Comparison of ENCODE assay signal across 21 cellular contexts in genomic region chr11:45270946-45271345, GRCh38. TPM values are rescaled to one million over a fixed set of nuclear protein-coding genes. Genes with fewer than 3 reads are reported as not detected.
"Had no signal": no experiment of that assay in that cellular context is flagged by ENCODE, and none has a peak within 500 bp of the region (broad histone marks: within the 10 kb centered on the region; RNA-seq: fewer than 3 reads in every experiment).

No MANE protein-coding gene starts in this region.

- DNase-seq: effector memory CD8-positive, alpha-beta T cell; gastrocnemius medialis; heart right ventricle; immature natural killer cell; mesendoderm; naive thymus-derived CD4-positive, alpha-beta T cell; nephron progenitor cell; psoas muscle; retina; right lobe of liver; spleen; stimulated activated CD4-positive, alpha-beta T cell treated with anti-CD3 and anti-CD28 coated beads, Interleukin-15, amount 100 ng/mL, for 24 hours; stimulated activated CD4-positive, alpha-beta T cell treated with anti-CD3 and anti-CD28 coated beads, Interleukin-1b, Interleukin-23, amount 100 ng/mL, for 48 hours; stimulated activated CD4-positive, alpha-beta T cell treated with anti-CD3 and anti-CD28 coated beads, Interleukin-4, amount 100 ng/mL, for 24 hours; testis; upper lobe of right lung had no signal

- H3K4me3 ChIP-seq: esophagus muscularis mucosa, gastrocnemius medialis, heart right ventricle, psoas muscle, right lobe of liver, spleen, testis, tibial nerve, upper lobe of right lung, vagina had no signal

- H3K9me3 ChIP-seq: esophagus muscularis mucosa, gastrocnemius medialis, heart right ventricle, psoas muscle, right lobe of liver, spleen, testis, tibial nerve, upper lobe of right lung, vagina had no signal

- H3K27ac ChIP-seq: epithelial cell of prostate, esophagus muscularis mucosa, gastrocnemius medialis, heart right ventricle, psoas muscle, right lobe of liver, spleen, testis, tibial nerve, upper lobe of right lung, vagina had no signal

- ATAC-seq: effector memory CD8-positive, alpha-beta T cell; gastrocnemius medialis; heart right ventricle; naive thymus-derived CD4-positive, alpha-beta T cell; psoas muscle; stimulated activated memory B cell treated with anti-CD40 and anti-IgM and Interleukin-4, amounts not matched to agents 10 μg/mL and 1 μg/mL and 100 μg/mL, for 72 hours; upper lobe of right lung had no signal

- H3K27me3 ChIP-seq: right lobe of liver, testis, vagina had no signal

- H3K4me1 ChIP-seq: esophagus muscularis mucosa, gastrocnemius medialis, psoas muscle, right lobe of liver, spleen, testis, tibial nerve, upper lobe of right lung, vagina had no signal

- H3K36me3 ChIP-seq: esophagus muscularis mucosa, gastrocnemius medialis, heart right ventricle, right lobe of liver, spleen, tibial nerve, upper lobe of right lung, vagina had no signal

RNA-seq across cellular contexts. Expression of gene SYT13, which starts 15.2 kb away (rescaled TPM):
- polyA plus RNA-seq: immature natural killer cell; naive thymus-derived CD4-positive, alpha-beta T cell had no signal
